ENCODE assay signal across 24 cellular contexts in genomic region chr14:51836417-51836816, GRCh38.
"Had no signal": no experiment of that assay in that cellular context is flagged by ENCODE, and none has a peak within 500 bp of the region (broad histone marks: within the 10 kb centered on the region; RNA-seq: fewer than 3 reads in every experiment).

No MANE protein-coding gene starts in this region.

- H3K27me3 ChIP-seq: brain microvascular endothelial cell, cardiac muscle cell had no signal

- ATAC-seq: activated T-helper 17 cell treated with anti-CD3 and anti-CD28 coated beads, Interleukin-2, amount 50 U/mL, for 72 hours; PC-3; T-helper 17 cell; WTC11 had no signal

- DNase-seq: activated CD4-positive, alpha-beta memory T cell treated with anti-CD3 and anti-CD28 coated beads, Interleukin-2, amount 10 ng/mL, durations not matched to agents 7 days and 5 days; activated CD4-positive, alpha-beta T cell treated with anti-CD3 and anti-CD28 coated beads, Interleukin-2, amount 10 ng/mL, durations not matched to agents 7 days and 5 days; activated gamma-delta T cell; activated naive CD4-positive, alpha-beta T cell treated with anti-CD3 and anti-CD28 coated beads for 36 hours; activated T-cell treated with anti-CD3 and anti-CD28 coated beads for 4 hours; activated T-cell treated with anti-CD3 and anti-CD28 coated beads, Interleukin-2, amount 50 U/mL, for 48 hours; amygdala; brain microvascular endothelial cell; NCI-H1092 treated with DMSO at 0.1 percent for 48 hours; NCI-H1417 treated with DMSO at 0.1 percent for 48 hours; NCI-H1694; NCI-H2029; NCI-H2107; NCI-H2171 treated with DMSO at 0.1 percent for 48 hours; NCI-H345; NCI-H510A treated with DMSO at 0.1 percent for 48 hours; PC-3; SHP77; T-helper 17 cell; T-helper 9 cell had no signal

- H3K36me3 ChIP-seq: brain microvascular endothelial cell, cardiac muscle cell had no signal

- H3K4me3 ChIP-seq: cardiac muscle cell had no signal

- H3K27ac ChIP-seq: brain microvascular endothelial cell, cardiac muscle cell had no signal

- FAIRE-seq: colon had no signal
